ENCODE assay signal across 9 cellular contexts in genomic region chr7:15839415-15840100, GRCh38.
DNase-seq lines count a peak whose midpoint lies in the region; ATAC-seq and TF ChIP-seq lines count a peak whose summit lies in the region.
"Had no signal": no experiment of that assay in that cellular context is flagged by ENCODE, and none has a peak within 500 bp of the region (broad histone marks: within the 10 kb centered on the region; RNA-seq: fewer than 3 reads in every experiment).

No MANE protein-coding gene starts in this region.

- peak; percentile 67 for DNase-seq in HEK293T (ENCODE audit: extremely low spot score)
- peak; percentile 8 for DNase-seq in cerebellum (ENCODE audit: low spot score)
- DNase-seq in kidney tubule cell (ENCODE audit: low spot score): peak; percentile 37
- peak; percentile 76 to 83 for DNase-seq in suprapubic skin (ENCODE audit: low spot score in 2 of 2)
- DNase-seq in mucosa of descending colon: no peak
- no peak for DNase-seq in NCI-H510A treated with DMSO at 0.1 percent for 48 hours (lab: John Stamatoyannopoulos, UW)

- peak overlapping the region; percentile 74 for H3K27ac ChIP-seq in suprapubic skin

- intact Hi-C loops in mucosa of descending colon (cut with DNase I, micrococcal nuclease): no loop called here

- CTCF ChIA-PET in HEK293T (lab: Yijun Ruan, JAX): no interaction called here

- H3K36me3 ChIP-seq in suprapubic skin: no peaks in the 10 kb centered on the region
- H3K36me3 ChIP-seq in mucosa of descending colon (ENCODE audit: low read depth): no peaks in the 10 kb centered on the region

- POLR2A ChIA-PET in HEK293T (lab: Yijun Ruan, JAX): no interaction called here

- TF ChIP-seq POLR2A in suprapubic skin (IDR thresholded peaks at IDR 0.05): no peak

- no peak for ATAC-seq in GM21515 (IDR thresholded peaks at IDR 0.05; ENCODE audit: unreplicated experiment)
- ATAC-seq in mucosa of descending colon: no peak
- no peak for ATAC-seq in HG03565 (IDR thresholded peaks at IDR 0.05; ENCODE audit: unreplicated experiment)
- ATAC-seq: stimulated activated effector memory CD8-positive, alpha-beta T cell treated with anti-CD3 and anti-CD28 coated beads, Interleukin-12 subunit alpha, Interleukin-12 subunit beta, amount 100 ng/mL, for 72 hours had no signal

- H3K4me3 ChIP-seq in suprapubic skin (peak overlapping the region; percentile 28), mucosa of descending colon (no peak overlapping the region)

- no peaks in the 10 kb centered on the region for H3K27me3 ChIP-seq in suprapubic skin

- WGBS in suprapubic skin: 23% methylated on average over 15 of the region's 15 CpGs

- H3K4me1 ChIP-seq in suprapubic skin (peaks cover 9% of the 10 kb centered on the region), mucosa of descending colon (ENCODE audit: low read depth) (no peaks in the 10 kb centered on the region)

- TF ChIP-seq CTCF in suprapubic skin (IDR thresholded peaks at IDR 0.05): no peak
- no peak for TF ChIP-seq CTCF in mucosa of descending colon (IDR thresholded peaks at IDR 0.05)

- no peak for TF ChIP-seq EP300 in suprapubic skin (IDR thresholded peaks at IDR 0.05)

- H3K9me3 ChIP-seq in suprapubic skin (no peaks in the 10 kb centered on the region), mucosa of descending colon (no peaks in the 10 kb centered on the region)

TF ChIP-seq in HEK293T, 16 proteins besides CTCF, POLR2A, EP300 and RAD21:
- TF ChIP-seq ZNF384 (IDR thresholded peaks at IDR 0.05): 0 out of 2 replicates have a peak, but pooled peaks have one; percentile 45
- TF ChIP-seq ELF4 (IDR thresholded peaks at IDR 0.05): no peak
- TF ChIP-seq PKNOX1 (IDR thresholded peaks at IDR 0.05): no peak
- no peak for TF ChIP-seq SUZ12 (IDR thresholded peaks at IDR 0.05)
- no peak for TF ChIP-seq HDGF (IDR thresholded peaks at IDR 0.05; ENCODE audit: borderline replicate concordance)
- TF ChIP-seq NFRKB (IDR thresholded peaks at IDR 0.05): no peak
- no peak for TF ChIP-seq FOXA1 (IDR thresholded peaks at IDR 0.05)
- no peak for TF ChIP-seq SP1 (IDR thresholded peaks at IDR 0.05)
- TF ChIP-seq BHLHE40 (IDR thresholded peaks at IDR 0.05; ENCODE audit: borderline replicate concordance): no peak
- no peak for TF ChIP-seq ARNT (IDR thresholded peaks at IDR 0.05)
- no peak for TF ChIP-seq CTBP1 (IDR thresholded peaks at IDR 0.05; ENCODE audit: borderline replicate concordance)
- TF ChIP-seq LEF1 (IDR thresholded peaks at IDR 0.05; ENCODE audit: borderline replicate concordance): no peak
- TF ChIP-seq L3MBTL2 (conservative IDR thresholded peaks at IDR 0.05): 0 out of 2 replicates have a peak, but pooled peaks have one; percentile 25
- TF ChIP-seq FOXM1 (IDR thresholded peaks at IDR 0.05; ENCODE audit: borderline replicate concordance): no peak

Comparison
In these comparisons a context has a peak if more than half of its experiments do, and no peak if none do; other contexts are left out.
1. DNase-seq: peak in HEK293T (single experiment), cerebellum (single experiment), kidney tubule cell (single experiment) and suprapubic skin (2 of 2); none in mucosa of descending colon (0 of 3) and NCI-H510A treated with DMSO at 0.1 percent for 48 hours (single experiment).